21 cellular contexts compared by ENCODE assay signal in the genomic region with DNA sequence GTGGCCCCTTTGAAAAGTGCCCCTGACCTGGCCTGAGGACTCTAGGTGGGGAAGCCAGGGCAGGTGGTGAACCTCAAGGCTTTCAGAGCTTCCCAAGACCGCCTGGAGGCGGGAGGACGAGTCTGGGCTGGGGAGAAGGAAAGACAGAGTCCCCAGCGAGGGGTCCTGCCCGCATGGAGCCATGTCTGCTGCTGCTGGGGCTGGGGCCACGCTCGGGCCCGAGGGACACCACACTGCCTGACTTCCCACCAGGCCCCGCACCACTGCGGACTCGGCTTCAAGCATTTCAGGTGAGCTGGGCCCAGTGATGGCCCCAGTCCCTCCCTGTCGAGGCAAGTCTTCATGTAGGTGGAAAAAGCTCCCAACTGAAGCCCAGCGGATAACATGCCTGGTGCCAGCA.
DNase-seq lines count a peak whose midpoint lies in the region; TF ChIP-seq lines count a peak whose summit lies in the region.
"Had no signal": no experiment of that assay in that cellular context is flagged by ENCODE, and none has a peak within 500 bp of the region (broad histone marks: within the 10 kb centered on the region; RNA-seq: fewer than 3 reads in every experiment).

No MANE protein-coding gene starts in this region.

- peaks cover 1% of the 10 kb centered on the region for H3K79me2 ChIP-seq in trophoblast cell (ENCODE audit: control insufficient read depth, insufficient read depth, low read length, poor library complexity)

- H2AK5ac ChIP-seq in trophoblast cell (ENCODE audit: low read length) = no peak overlapping the region

- H3K9ac ChIP-seq in HUES6 (ENCODE audit: low read length) (no peak overlapping the region), trophoblast cell (ENCODE audit: low read length) (no peak overlapping the region)
- H3K9ac ChIP-seq: BLaER1 had no signal

- H4K8ac ChIP-seq in trophoblast cell (ENCODE audit: low read depth, low read length) = no peak overlapping the region

- peaks cover 3% of the 10 kb centered on the region for H3K79me1 ChIP-seq in trophoblast cell (ENCODE audit: low read length)

- no peak overlapping the region for H3K4me2 ChIP-seq in trophoblast cell (ENCODE audit: low read length)
- H3K4me2 ChIP-seq: BLaER1 had no signal

- TF ChIP-seq CTCF in RWPE1 (conservative IDR thresholded peaks at IDR 0.05; ENCODE audit: low read depth) (no peak), GM10248 (IDR thresholded peaks at IDR 0.05; ENCODE audit: control extremely low read depth, extremely low read depth, low read depth, missing control alignments) (no peak), foreskin fibroblast (IDR thresholded peaks at IDR 0.05; ENCODE audit: low read depth, low read length) (no peak)

- no peak overlapping the region for H3K14ac ChIP-seq in trophoblast cell (ENCODE audit: low read length)

- no peak overlapping the region for H2BK5ac ChIP-seq in trophoblast cell (ENCODE audit: low read depth, low read length, poor library complexity)

- H3K18ac ChIP-seq in trophoblast cell (ENCODE audit: low read length) = peak overlapping the region; percentile 18

- no peaks in the 10 kb centered on the region for H3K27me3 ChIP-seq in HUES6 (ENCODE audit: control insufficient read depth, insufficient read depth, low read length)
- H3K27me3 ChIP-seq in trophoblast cell (ENCODE audit: insufficient read depth, low read length) = no peaks in the 10 kb centered on the region
- H3K27me3 ChIP-seq: BE2C, BLaER1 had no signal

- H3K4me3 ChIP-seq in HUES6 (ENCODE audit: low read depth, low read length) (no peak overlapping the region), trophoblast cell (ENCODE audit: low read depth, low read length) (no peak overlapping the region), foreskin fibroblast (ENCODE audit: low read depth in 1 of 2, low read length in 2 of 2) (no peak overlapping the region)
- H3K4me3 ChIP-seq: BLaER1 had no signal

- no peak overlapping the region for H4K12ac ChIP-seq in trophoblast cell (ENCODE audit: low read depth, low read length)

- H2BK120ac ChIP-seq in trophoblast cell (ENCODE audit: insufficient read depth, low read length, poor library complexity) = no peak overlapping the region

- H3K4me1 ChIP-seq in HUES6 (ENCODE audit: control insufficient read depth, insufficient read depth, low read length) (0 out of 2 replicates have a peak, but pooled peaks cover 3% of the 10 kb centered on the region), trophoblast cell (ENCODE audit: control insufficient read depth in 1 of 2, insufficient read depth in 2 of 2, low read length in 2 of 2) (peaks cover 20 to 27% of the 10 kb centered on the region in 2 experiments)
- H3K4me1 ChIP-seq: BE2C had no signal

- H2AFZ ChIP-seq in trophoblast cell (ENCODE audit: insufficient read depth, low read length, poor library complexity) = no peak overlapping the region

- no peaks in the 10 kb centered on the region for H3K9me3 ChIP-seq in HUES6 (ENCODE audit: control insufficient read depth, insufficient read depth, low read depth, low read length)
- peaks cover 2% of the 10 kb centered on the region for H3K9me3 ChIP-seq in trophoblast cell (ENCODE audit: insufficient read depth, low read depth, low read length)
- H3K9me3 ChIP-seq: BE2C, BLaER1 had no signal

- H3K27ac ChIP-seq in HUES6 (ENCODE audit: low read depth, low read length) (0 out of 2 replicates have a peak overlapping the region, but pooled peaks have one; percentile 38), RWPE1 (peak overlapping the region; percentile 63), trophoblast cell (ENCODE audit: low read depth, low read length) (no peak overlapping the region)
- H3K27ac ChIP-seq: BLaER1 had no signal

- no peak for DNase-seq in RWPE1 (ENCODE audit: low spot score)
- no peak for DNase-seq in trophoblast cell
- no peak for DNase-seq in GM10248 (ENCODE audit: extremely low spot score)
- DNase-seq in foreskin fibroblast = no peak
- DNase-seq: 8988T; ACHN; BE2C; C1 segment of cervical spinal cord; CD4-positive, alpha-beta memory T cell; CD4-positive, CD25-positive, alpha-beta regulatory T cell; CD8-positive, alpha-beta memory T cell; COR-L47; DMS 273 treated with DMSO at 0.1 percent for 48 hours; DMS153; DMS53; DMS79; DND-41; EL; GDM1 had no signal

- no CpG with 5 or more reads among the region's 13 CpGs for WGBS in trophoblast cell (ENCODE audit: extremely low coverage, insufficient coverage, insufficient read length)

- H3K4ac ChIP-seq in trophoblast cell (ENCODE audit: low read depth, low read length) = no peak overlapping the region

- no peak overlapping the region for H3K23ac ChIP-seq in trophoblast cell (ENCODE audit: low read length)

- POLR2A ChIA-PET in RWPE1 (lab: Yijun Ruan, JAX; ENCODE audit: low non-redundant PET) (no interaction called here), GM10248 (lab: Yijun Ruan, JAX) (no interaction called here)

- no peak overlapping the region for H4K91ac ChIP-seq in trophoblast cell (ENCODE audit: low read depth, low read length)

- H3K36me3 ChIP-seq in HUES6 (ENCODE audit: control insufficient read depth, insufficient read depth, low read length) = peaks cover 20% of the 10 kb centered on the region
- H3K36me3 ChIP-seq in trophoblast cell (ENCODE audit: control insufficient read depth in 1 of 2, insufficient read depth in 2 of 2, low read length in 2 of 2) = peaks cover 89 to 95% of the 10 kb centered on the region in 2 experiments

- CTCF ChIA-PET in RWPE1 (lab: Yijun Ruan, JAX) = interaction anchor here (1.4 kb wide), 1 partner anchor 193 kb away, joined by 10 read pairs; no protein-coding TSS in a partner anchor
- CTCF ChIA-PET in GM10248 (lab: Yijun Ruan, JAX) = interaction anchor here (1.2 kb wide), 1 partner anchor 33 kb away, joined by 3 read pairs; no protein-coding TSS in a partner anchor

- no peak overlapping the region for H2BK12ac ChIP-seq in trophoblast cell (ENCODE audit: low read length)
